ENCODE assay signal across 20 cellular contexts in the genomic region with DNA sequence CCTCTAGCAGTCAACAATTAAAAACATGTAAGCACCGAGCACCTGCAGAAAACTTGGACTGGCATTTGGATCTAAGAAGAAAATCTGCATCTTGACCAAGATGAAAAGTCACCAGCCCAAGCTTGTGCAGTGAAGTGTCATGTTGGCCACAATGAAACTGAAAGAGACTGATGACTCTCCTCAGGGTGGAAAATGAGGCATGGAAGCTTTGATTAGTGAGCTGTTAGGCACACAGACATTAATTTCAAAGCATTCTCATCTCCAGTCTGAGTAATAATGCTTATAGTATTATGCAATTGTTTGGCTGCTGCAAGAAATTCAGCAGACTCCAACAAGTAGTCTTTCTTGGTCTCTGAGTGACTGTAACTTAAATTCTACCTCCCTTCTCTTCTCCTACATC.
DNase-seq lines count a peak whose midpoint lies in the region; ATAC-seq and TF ChIP-seq lines count a peak whose summit lies in the region.
"Had no signal": no experiment of that assay in that cellular context is flagged by ENCODE, and none has a peak within 500 bp of the region (broad histone marks: within the 10 kb centered on the region; RNA-seq: fewer than 3 reads in every experiment).

No MANE protein-coding gene starts in this region.

- H3K27ac ChIP-seq in GM23248 (peak overlapping the region; percentile 52), gastroesophageal sphincter (no peak overlapping the region)
- H3K27ac ChIP-seq: HL-60, lower lobe of right lung, right atrium auricular region, thyroid gland had no signal

- H3F3A ChIP-seq in GM23248 (ENCODE audit: insufficient read depth): peaks cover 11% of the 10 kb centered on the region

- in situ Hi-C loops in GM23248 (cut with MboI): no loop called here

- H3K4me1 ChIP-seq in GM23248 (ENCODE audit: insufficient read depth) (peaks cover 27% of the 10 kb centered on the region), gastroesophageal sphincter (no peaks in the 10 kb centered on the region)
- H3K4me1 ChIP-seq: HAP-1, lower lobe of right lung, thyroid gland had no signal

- H3K79me2 ChIP-seq in GM23248 (ENCODE audit: insufficient read depth): no peaks in the 10 kb centered on the region

- H3K4me2 ChIP-seq in GM23248 (ENCODE audit: unreplicated experiment): peak overlapping the region; percentile 35

- no peak overlapping the region for H2AFZ ChIP-seq in GM23248

- H4K20me1 ChIP-seq in GM23248 (ENCODE audit: insufficient read depth): no peaks in the 10 kb centered on the region

- DNase-seq in ELR (ENCODE audit: low read depth) (peak; percentile 1), GM23248 (peak; percentile 69), cardiac fibroblast (ENCODE audit: low read depth in 2 of 2) (peak; percentile 0 to 28), renal cortical epithelial cell (ENCODE audit: low read depth) (peak; percentile 15), NCI-H510A (lab: John Stamatoyannopoulos, UW) (no peak), medulla oblongata (ENCODE audit: extremely low spot score) (no peak)
- DNase-seq: activated CD4-positive, alpha-beta T cell treated with anti-CD3 and anti-CD28 coated beads for 36 hours; AML-193; COR-L47; effector CD4-positive, alpha-beta T cell; lower lobe of right lung; NCI-H2029 treated with DMSO at 0.1 percent for 48 hours; NCI-H510A treated with DMSO at 0.1 percent for 48 hours; Right ventricle myocardium superior; thyroid gland had no signal

- no peak for TF ChIP-seq EP300 in gastroesophageal sphincter (IDR thresholded peaks at IDR 0.05)

- 10 to 21% methylated on average over 1 of the region's 1 CpG for WGBS in GM23248 (ENCODE audit: low coverage in 1 of 2, low lambda C conversion rate in 2 of 2, missing lambda C conversion rate in 2 of 2), 2 experiments
- WGBS in gastroesophageal sphincter (ENCODE audit: low coverage in 1 of 2), 2 donors: 80 to 83% methylated on average over 1 of the region's 1 CpG

- H3K4me3 ChIP-seq in GM23248 (no peak overlapping the region), cardiac fibroblast (replicated peaks in 1 of 2; ENCODE audit: low read depth in 2 of 2, low read length in 2 of 2) (no peak overlapping the region), gastroesophageal sphincter (no peak overlapping the region)
- H3K4me3 ChIP-seq: HAP-1, lower lobe of right lung, right atrium auricular region, thyroid gland had no signal

- no peak overlapping the region for H3K9ac ChIP-seq in GM23248

- H3K27me3 ChIP-seq in GM23248 (replicated peaks; ENCODE audit: insufficient read depth) (no peaks in the 10 kb centered on the region), gastroesophageal sphincter (no peaks in the 10 kb centered on the region)
- H3K27me3 ChIP-seq: right atrium auricular region, thyroid gland had no signal

- no peak for ATAC-seq in gastroesophageal sphincter
- ATAC-seq: activated CD4-positive, alpha-beta T cell treated with anti-CD3 and anti-CD28 coated beads for 36 hours; lower lobe of right lung; stimulated activated effector memory CD8-positive, alpha-beta T cell treated with anti-CD3 and anti-CD28 coated beads, Interleukin-12 subunit alpha, Interleukin-12 subunit beta, amount 100 ng/mL, for 72 hours had no signal

- TF ChIP-seq POLR2A in gastroesophageal sphincter (IDR thresholded peaks at IDR 0.05): no peak

- no peaks in the 10 kb centered on the region for H3K9me2 ChIP-seq in GM23248 (ENCODE audit: insufficient read depth)

- H3K9me3 ChIP-seq in GM23248 (ENCODE audit: low read depth) (no peaks in the 10 kb centered on the region), gastroesophageal sphincter (no peaks in the 10 kb centered on the region)
- H3K9me3 ChIP-seq: HAP-1, lower lobe of right lung, right atrium auricular region, thyroid gland had no signal

- no peaks in the 10 kb centered on the region for H3K36me3 ChIP-seq in GM23248 (ENCODE audit: low read depth)
- peaks cover 0 to 4% of the 10 kb centered on the region in 2 donors for H3K36me3 ChIP-seq in gastroesophageal sphincter
- H3K36me3 ChIP-seq: lower lobe of right lung, right atrium auricular region, thyroid gland had no signal

- TF ChIP-seq CTCF in cardiac fibroblast (IDR thresholded peaks at IDR 0.05; ENCODE audit: low read depth, low read length): no peak
- no peak for TF ChIP-seq CTCF in gastroesophageal sphincter (IDR thresholded peaks at IDR 0.05)

Comparison
In these comparisons a context has a peak if more than half of its experiments do, and no peak if none do; other contexts are left out.
1. DNase-seq: peak in ELR (single experiment), GM23248 (single experiment), cardiac fibroblast (2 of 2) and renal cortical epithelial cell (single experiment); none in NCI-H510A (single experiment) and medulla oblongata (single experiment).